ENCODE assay signal across 24 cellular contexts in the genomic region with DNA sequence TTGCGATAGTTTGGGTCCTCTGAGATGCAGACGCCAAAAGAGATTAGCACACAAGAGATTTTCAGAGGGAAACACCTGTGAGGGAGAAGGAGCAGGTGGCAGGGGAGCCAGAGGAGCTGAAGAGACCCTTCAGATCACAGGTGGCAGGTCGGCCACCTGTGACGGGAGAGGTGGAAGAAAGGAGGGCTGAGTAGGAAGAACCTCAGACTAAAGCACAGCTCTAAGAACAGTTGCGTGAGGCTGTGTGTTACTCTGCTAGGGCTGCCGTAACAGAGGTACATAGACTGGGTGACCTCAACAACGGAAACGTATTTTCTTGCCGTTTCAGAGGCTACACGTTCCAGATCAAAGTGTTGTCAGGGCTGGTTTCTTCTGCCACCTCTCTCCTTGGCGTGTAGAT.
"Had no signal": no experiment of that assay in that cellular context is flagged by ENCODE, and none has a peak within 500 bp of the region (broad histone marks: within the 10 kb centered on the region; RNA-seq: fewer than 3 reads in every experiment).

No MANE protein-coding gene starts in this region.

- H3K4me3 ChIP-seq: breast epithelium, colonic mucosa, Peyer's patch, SJSA1 had no signal

- H3K27ac ChIP-seq: breast epithelium, colonic mucosa, Peyer's patch, SJSA1 had no signal

- H3K36me3 ChIP-seq: breast epithelium, colonic mucosa, Peyer's patch, SJSA1 had no signal

- H3K4me1 ChIP-seq: breast epithelium had no signal

- ATAC-seq: activated CD4-positive, CD25-positive, alpha-beta regulatory T cell treated with anti-CD3 and anti-CD28 coated beads, Interleukin-2, amount 50 U/mL, for 24 hours; activated CD8-positive, alpha-beta memory T cell treated with anti-CD3 and anti-CD28 coated beads, Interleukin-2, amount 10 ng/mL, durations not matched to agents 7 days and 5 days; SK-N-SH treated with all-trans-retinoic acid at 6 μM for 48 hours had no signal

- H3K27me3 ChIP-seq: breast epithelium, colonic mucosa, Peyer's patch, SJSA1 had no signal

- DNase-seq: activated CD4-positive, alpha-beta T cell treated with anti-CD3 and anti-CD28 coated beads, Interleukin-2, amount 10 ng/mL, durations not matched to agents 24 days and 14 days; activated CD4-positive, alpha-beta T cell treated with anti-CD3 and anti-CD28 coated beads, Interleukin-2, amount 50 U/mL, for 48 hours; activated CD8-positive, alpha-beta memory T cell treated with anti-CD3 and anti-CD28 coated beads, Interleukin-2, amount 10 ng/mL, durations not matched to agents 7 days and 5 days; activated effector memory CD4-positive, alpha-beta T cell treated with Interleukin-2 at 50 U/mL for 16 hours; activated naive CD4-positive, alpha-beta T cell; activated T-cell treated with anti-CD3 and anti-CD28 coated beads, Interleukin-2, amount 50 U/mL, for 24 hours; aorta; caudate nucleus; colonic mucosa; Kasumi-1; KBM-7; NCI-H1048; NCI-H1417 treated with DMSO at 0.1 percent for 48 hours; NCI-H1694; NCI-H2029; NCI-H2107; NCI-H2227 treated with DMSO at 0.1 percent for 48 hours; NCI-H446 treated with DMSO at 0.1 percent for 48 hours; Peyer's patch; SW 1271 had no signal

- H3K9me3 ChIP-seq: breast epithelium, colonic mucosa, Peyer's patch, SJSA1 had no signal
